In the genomic region with DNA sequence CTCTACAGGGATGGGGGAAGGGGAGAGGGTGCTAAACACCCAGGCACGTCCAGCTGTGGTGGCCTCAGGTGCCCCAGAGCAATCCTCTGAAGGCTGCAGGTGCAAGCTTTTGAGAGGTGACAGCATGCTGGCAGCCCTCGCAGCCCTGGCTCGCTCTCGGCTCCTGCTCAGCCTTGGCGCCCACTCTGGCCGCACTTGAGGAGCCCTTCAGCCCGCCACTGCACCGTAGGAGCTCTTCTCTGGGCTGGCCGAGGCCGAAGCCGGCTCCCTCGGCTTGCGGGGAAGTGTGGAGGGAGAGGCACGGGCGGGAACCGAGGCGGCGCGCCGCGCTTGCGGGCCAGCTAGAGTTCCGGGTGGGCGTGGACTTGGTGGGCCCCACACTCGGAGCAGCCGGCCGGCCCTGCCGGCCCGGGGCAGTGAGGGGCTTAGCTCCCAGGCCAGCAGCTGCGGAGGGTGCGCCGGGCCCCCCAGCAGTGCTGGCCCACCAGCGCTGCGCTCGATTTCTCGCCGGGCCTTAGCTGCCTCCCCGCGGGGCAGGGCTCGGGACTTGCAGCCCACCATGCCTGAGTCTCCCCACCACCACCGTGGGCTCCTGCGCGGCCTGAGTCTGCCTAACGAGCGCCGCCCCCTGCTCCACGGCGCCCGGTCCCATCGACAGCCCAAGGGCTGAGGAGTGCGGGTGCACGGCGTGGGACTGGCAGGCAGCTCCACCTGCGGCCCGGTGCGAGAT, we compare ENCODE assay signal across 16 cellular contexts.
"Had no signal": no experiment of that assay in that cellular context is flagged by ENCODE, and none has a peak within 500 bp of the region (broad histone marks: within the 10 kb centered on the region; RNA-seq: fewer than 3 reads in every experiment).

No MANE protein-coding gene starts in this region.

- H3K9me3 Mint-ChIP-seq: activated naive CD8-positive, alpha-beta T cell treated with anti-CD3 and anti-CD28 coated beads for 36 hours; activated T-cell treated with anti-CD3 and anti-CD28 coated beads, Interleukin-2, amount 50 U/mL, for 72 hours; immature natural killer cell had no signal

- H3K36me3 Mint-ChIP-seq: activated naive CD8-positive, alpha-beta T cell treated with anti-CD3 and anti-CD28 coated beads for 36 hours; immature natural killer cell had no signal

- H3K4me3 Mint-ChIP-seq: activated naive CD8-positive, alpha-beta T cell treated with anti-CD3 and anti-CD28 coated beads for 36 hours; activated T-cell treated with anti-CD3 and anti-CD28 coated beads, Interleukin-2, amount 50 U/mL, for 72 hours; endodermal cell had no signal

- H3K9me3 ChIP-seq: lower lobe of right lung, sigmoid colon, stomach, thoracic aorta had no signal

- H3K4me3 ChIP-seq: lower lobe of right lung, sigmoid colon, stomach, thoracic aorta had no signal

- H3K27ac ChIP-seq: brain microvascular endothelial cell, lower lobe of right lung, sigmoid colon, stomach, thoracic aorta had no signal

- ATAC-seq: activated T-cell treated with anti-CD3 and anti-CD28 coated beads, Interleukin-2, amount 50 U/mL, for 72 hours; lower lobe of right lung had no signal

- H3K36me3 ChIP-seq: brain microvascular endothelial cell, lower lobe of right lung, sigmoid colon, stomach, thoracic aorta had no signal

- H3K4me1 Mint-ChIP-seq: activated naive CD8-positive, alpha-beta T cell treated with anti-CD3 and anti-CD28 coated beads for 36 hours had no signal

- H3K27ac Mint-ChIP-seq: activated naive CD8-positive, alpha-beta T cell treated with anti-CD3 and anti-CD28 coated beads for 36 hours; activated T-cell treated with anti-CD3 and anti-CD28 coated beads, Interleukin-2, amount 50 U/mL, for 72 hours; endodermal cell; immature natural killer cell had no signal

- H3K4me1 ChIP-seq: lower lobe of right lung, sigmoid colon, stomach had no signal

- DNase-seq: activated CD4-positive, alpha-beta T cell treated with anti-CD3 and anti-CD28 coated beads for 1 hour; activated CD4-positive, alpha-beta T cell treated with anti-CD3 and anti-CD28 coated beads, Interleukin-2, amount 50 U/mL, for 4 hours; activated gamma-delta T cell treated with Interleukin-2 at 50 U/mL for 16 hours; activated naive CD8-positive, alpha-beta T cell treated with anti-CD3 and anti-CD28 coated beads for 36 hours; activated T-cell treated with anti-CD3 and anti-CD28 coated beads, Interleukin-2, amount 50 U/mL, for 72 hours; amygdala; brain microvascular endothelial cell; cerebellar nuclear complex; endodermal cell; immature natural killer cell; lower lobe of right lung; midbrain; sigmoid colon; stimulated activated CD4-positive, alpha-beta T cell treated with anti-CD3 and anti-CD28 coated beads, Interleukin-1b, Interleukin-23, amount 100 ng/mL, for 48 hours; stomach had no signal

- H3K27me3 ChIP-seq: brain microvascular endothelial cell had no signal
